ENCODE assay signal across 23 cellular contexts in genomic region chr12:57560516-57560915, GRCh38.
"Had no signal": no experiment of that assay in that cellular context is flagged by ENCODE, and none has a peak within 500 bp of the region (broad histone marks: within the 10 kb centered on the region; RNA-seq: fewer than 3 reads in every experiment).

No MANE protein-coding gene starts in this region.

- H3K27me3 ChIP-seq: colonic mucosa, dorsolateral prefrontal cortex, esophagus muscularis mucosa, esophagus squamous epithelium, gastroesophageal sphincter had no signal

- H3K4me1 ChIP-seq: colonic mucosa, esophagus muscularis mucosa, esophagus squamous epithelium, foreskin keratinocyte, gastrocnemius medialis, gastroesophageal sphincter, heart left ventricle, heart right ventricle had no signal

- H3K4me1 Mint-ChIP-seq: endodermal cell had no signal

- H3K79me2 ChIP-seq: hepatocyte had no signal

- H3K9me3 Mint-ChIP-seq: dendritic cell treated with granulocyte-macrophage colony-stimulating factor and Interleukin-4, amounts not matched to agents 40 ng/mL and 50 ng/mL, for 4 days; effector memory CD8-positive, alpha-beta T cell; endodermal cell had no signal

- DNase-seq: colonic mucosa; cortex of kidney; dermis blood vessel endothelial cell; dorsolateral prefrontal cortex; effector CD4-positive, alpha-beta T cell; effector CD8-positive, alpha-beta T cell; effector memory CD4-positive, alpha-beta T cell; effector memory CD8-positive, alpha-beta T cell; endodermal cell; esophagus squamous epithelium; foreskin melanocyte; gastrocnemius medialis; glutamatergic neuron; head of caudate nucleus; heart left ventricle; heart right ventricle had no signal

- ATAC-seq: effector memory CD8-positive, alpha-beta T cell; foreskin keratinocyte; gastrocnemius medialis; gastroesophageal sphincter; heart left ventricle; heart right ventricle had no signal

- H3K4me3 ChIP-seq: colonic mucosa, coronary artery, dorsolateral prefrontal cortex, esophagus muscularis mucosa, esophagus squamous epithelium, gastrocnemius medialis, gastroesophageal sphincter, heart left ventricle, heart right ventricle, hepatocyte had no signal

- H3K27ac ChIP-seq: colonic mucosa, coronary artery, dorsolateral prefrontal cortex, epithelial cell of prostate, esophagus muscularis mucosa, esophagus squamous epithelium, foreskin keratinocyte, gastrocnemius medialis, gastroesophageal sphincter, heart left ventricle, heart right ventricle, hepatocyte had no signal

- H3K9me3 ChIP-seq: colonic mucosa, esophagus muscularis mucosa, esophagus squamous epithelium, gastrocnemius medialis, gastroesophageal sphincter, heart left ventricle, heart right ventricle had no signal

- H3K36me3 ChIP-seq: colonic mucosa, esophagus squamous epithelium, gastrocnemius medialis, gastroesophageal sphincter, heart left ventricle, heart right ventricle had no signal

- H3K4me3 Mint-ChIP-seq: dendritic cell treated with granulocyte-macrophage colony-stimulating factor and Interleukin-4, amounts not matched to agents 40 ng/mL and 50 ng/mL, for 4 days; effector memory CD8-positive, alpha-beta T cell; endodermal cell had no signal

- H3K27ac Mint-ChIP-seq: dendritic cell treated with granulocyte-macrophage colony-stimulating factor and Interleukin-4, amounts not matched to agents 40 ng/mL and 50 ng/mL, for 4 days; effector memory CD8-positive, alpha-beta T cell; endodermal cell had no signal

- H3K4me2 ChIP-seq: hepatocyte had no signal

- H2AFZ ChIP-seq: hepatocyte had no signal
